Comparison of ENCODE assay signal across 8 cellular contexts in genomic region chr7:141072548-141073172, GRCh38.
DNase-seq lines count a peak whose midpoint lies in the region; ATAC-seq lines count a peak whose summit lies in the region.

No MANE protein-coding gene starts in this region.

- H3K27ac Mint-ChIP-seq in activated naive CD4-positive, alpha-beta T cell treated with anti-CD3 and anti-CD28 coated beads, Interleukin-2, amount 50 U/mL, for 24 hours = no peak overlapping the region

- H3K4me1 Mint-ChIP-seq in activated naive CD4-positive, alpha-beta T cell treated with anti-CD3 and anti-CD28 coated beads, Interleukin-2, amount 50 U/mL, for 24 hours = peaks cover 25% of the 10 kb centered on the region

- H3K27me3 Mint-ChIP-seq in activated naive CD4-positive, alpha-beta T cell treated with anti-CD3 and anti-CD28 coated beads, Interleukin-2, amount 50 U/mL, for 24 hours = peaks cover 39% of the 10 kb centered on the region

- H3K9me3 Mint-ChIP-seq in activated naive CD4-positive, alpha-beta T cell treated with anti-CD3 and anti-CD28 coated beads, Interleukin-2, amount 50 U/mL, for 24 hours = no peaks in the 10 kb centered on the region

- peak; percentile 86 to 91 for DNase-seq in NCI-H2081 (lab: John Stamatoyannopoulos, UW)
- no peak for DNase-seq in NCI-H2081 treated with DMSO at 0.1 percent for 48 hours (lab: John Stamatoyannopoulos, UW)
- peak; percentile 85 for DNase-seq in NCI-H2196 (lab: John Stamatoyannopoulos, UW; ENCODE audit: unreplicated experiment)
- DNase-seq in glomerular visceral epithelial cell (ENCODE audit: extremely low spot score) = peak; percentile 86
- peak; percentile 9 to 91 (median 67) for DNase-seq in nucleus accumbens (lab: John Stamatoyannopoulos, UW)

- H3K4me3 Mint-ChIP-seq in activated naive CD4-positive, alpha-beta T cell treated with anti-CD3 and anti-CD28 coated beads, Interleukin-2, amount 50 U/mL, for 24 hours = peak overlapping the region; percentile 86

- ATAC-seq in GM21447 (IDR thresholded peaks at IDR 0.05; ENCODE audit: unreplicated experiment) (no peak), HG02852 (IDR thresholded peaks at IDR 0.05; ENCODE audit: unreplicated experiment) (no peak)

- no peaks in the 10 kb centered on the region for H3K36me3 Mint-ChIP-seq in activated naive CD4-positive, alpha-beta T cell treated with anti-CD3 and anti-CD28 coated beads, Interleukin-2, amount 50 U/mL, for 24 hours
